In the genomic region with DNA sequence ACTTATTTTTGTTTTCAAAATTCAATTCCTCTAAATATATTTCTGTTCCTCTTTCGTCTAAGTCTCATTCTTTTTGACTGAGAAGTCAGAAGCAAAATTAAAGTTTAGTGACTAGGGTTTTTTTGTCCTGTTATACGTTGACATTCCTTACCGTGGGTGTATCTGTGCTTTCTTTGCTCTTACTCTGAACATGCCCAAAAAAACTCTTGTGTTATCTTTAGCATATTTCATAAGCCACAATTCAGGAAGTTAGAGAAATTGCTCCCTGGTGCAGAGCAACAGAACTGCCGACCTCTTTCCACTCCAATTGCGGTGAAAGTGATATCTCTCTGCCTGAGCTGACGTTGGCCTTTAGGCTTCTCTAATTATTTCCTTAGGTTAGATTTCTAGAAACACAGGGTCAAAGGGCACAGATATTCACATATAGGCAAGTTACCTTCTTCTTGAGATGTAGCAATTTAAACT, we compare ENCODE assay signal across 8 cellular contexts.
A peak's percentile ranks its signal among the peaks of the same experiment; 100 is the strongest.
DNase-seq lines count a peak whose midpoint lies in the region; ATAC-seq, FAIRE-seq and TF ChIP-seq lines count a peak whose summit lies in the region.

No MANE protein-coding gene starts in this region.

- H3K4me1 Mint-ChIP-seq in IgD-negative memory B cell: peaks cover 41 to 48% (median 45%) of the 10 kb centered on the region in 3 donors
- peaks cover 44% of the 10 kb centered on the region for H3K4me1 Mint-ChIP-seq in activated T-helper 2 cell treated with anti-CD3 and anti-CD28 coated beads, Interferon-gamma antibody, Interleukin-2, Interleukin-4, amounts not matched to agents 10 μg/mL and 5 μg/mL and 100 μg/mL, durations not matched to agents 14 hours and 24 hours and 36 hours (ENCODE audit: low read depth)

- intact Hi-C loops in activated T-helper 2 cell treated with anti-CD3 and anti-CD28 coated beads, Interferon-gamma antibody, Interleukin-2, Interleukin-4, amounts not matched to agents 10 μg/mL and 5 μg/mL and 100 μg/mL, durations not matched to agents 14 hours and 24 hours and 36 hours (cut with micrococcal nuclease): loop anchor here (2.0 to 5.0 kb wide), 3 partner anchors 65 to 150 kb away; a partner anchor contains a TSS

- peak overlapping the region; percentile 89 to 90 for H3K27ac ChIP-seq in right atrium auricular region

- H3K27me3 ChIP-seq in right atrium auricular region: no peaks in the 10 kb centered on the region

- no peaks in the 10 kb centered on the region for H3K36me3 ChIP-seq in right atrium auricular region

- no peak for TF ChIP-seq CTCF in right atrium auricular region (IDR thresholded peaks at IDR 0.05)

- H3K27ac Mint-ChIP-seq in IgD-negative memory B cell: peak overlapping the region; percentile 89 to 98 (median 91)
- H3K27ac Mint-ChIP-seq in activated T-helper 2 cell treated with anti-CD3 and anti-CD28 coated beads, Interferon-gamma antibody, Interleukin-2, Interleukin-4, amounts not matched to agents 10 μg/mL and 5 μg/mL and 100 μg/mL, durations not matched to agents 14 hours and 24 hours and 36 hours: peak overlapping the region; percentile 97

- no peaks in the 10 kb centered on the region for H3K9me3 Mint-ChIP-seq in IgD-negative memory B cell
- no peaks in the 10 kb centered on the region for H3K9me3 Mint-ChIP-seq in activated T-helper 2 cell treated with anti-CD3 and anti-CD28 coated beads, Interferon-gamma antibody, Interleukin-2, Interleukin-4, amounts not matched to agents 10 μg/mL and 5 μg/mL and 100 μg/mL, durations not matched to agents 14 hours and 24 hours and 36 hours

- no peaks in the 10 kb centered on the region for H3K9me3 ChIP-seq in right atrium auricular region

- H3K27me3 Mint-ChIP-seq in IgD-negative memory B cell: no peaks in the 10 kb centered on the region
- H3K27me3 Mint-ChIP-seq in activated T-helper 2 cell treated with anti-CD3 and anti-CD28 coated beads, Interferon-gamma antibody, Interleukin-2, Interleukin-4, amounts not matched to agents 10 μg/mL and 5 μg/mL and 100 μg/mL, durations not matched to agents 14 hours and 24 hours and 36 hours (ENCODE audit: low read depth): no peaks in the 10 kb centered on the region

- FAIRE-seq in GM12892 (lab: Jason Lieb, UNC): peak; percentile 50

- no peak for ATAC-seq in stimulated activated naive CD8-positive, alpha-beta T cell treated with anti-CD3 and anti-CD28 coated beads, Interleukin-15, Interleukin-2, amounts not matched to agents 100 U/mL and 50 U/mL, for 24 hours

- H3K36me3 Mint-ChIP-seq in IgD-negative memory B cell: peaks cover 7% of the 10 kb centered on the region
- H3K36me3 Mint-ChIP-seq in activated T-helper 2 cell treated with anti-CD3 and anti-CD28 coated beads, Interferon-gamma antibody, Interleukin-2, Interleukin-4, amounts not matched to agents 10 μg/mL and 5 μg/mL and 100 μg/mL, durations not matched to agents 14 hours and 24 hours and 36 hours (ENCODE audit: low read depth): peaks cover 16% of the 10 kb centered on the region

- TF ChIP-seq POLR2A in GM12892 (IDR thresholded peaks at IDR 0.05; ENCODE audit: low read depth, low read length): no peak

- no peak overlapping the region for H3K4me3 ChIP-seq in right atrium auricular region

- DNase-seq in GM12892 (ENCODE audit: insufficient read length) (no peak), right atrium auricular region (ENCODE audit: low spot score) (no peak), DMS 273 (lab: John Stamatoyannopoulos, UW; ENCODE audit: unreplicated experiment) (no peak)
- no peak for DNase-seq in activated T-helper 2 cell treated with anti-CD3 and anti-CD28 coated beads, Interferon-gamma antibody, Interleukin-2, Interleukin-4, amounts not matched to agents 10 μg/mL and 5 μg/mL and 100 μg/mL, durations not matched to agents 14 hours and 24 hours and 36 hours (ENCODE audit: low spot score)
- peak; percentile 39 for DNase-seq in stimulated activated naive CD8-positive, alpha-beta T cell treated with anti-CD3 and anti-CD28 coated beads, Interleukin-15, Interleukin-2, amounts not matched to agents 100 U/mL and 50 U/mL, for 24 hours
- no peak for DNase-seq in stimulated activated CD4-positive, alpha-beta T cell treated with anti-CD3 and anti-CD28 coated beads, Interleukin-2, amount 100 ng/mL, for 48 hours
- no peak for DNase-seq in activated CD8-positive, alpha-beta memory T cell treated with anti-CD3 and anti-CD28 coated beads for 24 hours

- H3K4me3 Mint-ChIP-seq in IgD-negative memory B cell: peak overlapping the region; percentile 71 to 93 (median 77)
- peak overlapping the region; percentile 61 for H3K4me3 Mint-ChIP-seq in activated T-helper 2 cell treated with anti-CD3 and anti-CD28 coated beads, Interferon-gamma antibody, Interleukin-2, Interleukin-4, amounts not matched to agents 10 μg/mL and 5 μg/mL and 100 μg/mL, durations not matched to agents 14 hours and 24 hours and 36 hours (ENCODE audit: low read depth)

- H3K4me1 ChIP-seq in right atrium auricular region: peaks cover 0 to 37% of the 10 kb centered on the region in 2 donors
